ENCODE assay signal across 15 cellular contexts in genomic region chr3:16494906-16495580, GRCh38. TPM values are rescaled to one million over a fixed set of nuclear protein-coding genes. Genes with fewer than 3 reads are reported as not detected.
A peak's percentile ranks its signal among the peaks of the same experiment; 100 is the strongest.
DNase-seq lines count a peak whose midpoint lies in the region; ATAC-seq, FAIRE-seq and TF ChIP-seq lines count a peak whose summit lies in the region.
"Had no signal": no experiment of that assay in that cellular context is flagged by ENCODE, and none has a peak within 500 bp of the region (broad histone marks: within the 10 kb centered on the region; RNA-seq: fewer than 3 reads in every experiment).

No MANE protein-coding gene starts in this region.

- no peak for FAIRE-seq in frontal cortex (lab: Jason Lieb, UNC)

- in situ Hi-C loops in IMR-90 (cut with MboI; ENCODE audit: low sequenced_read_pairs), result no loop called here

- H2BK15ac ChIP-seq in IMR-90 (ENCODE audit: low read depth, low read length), result no peak overlapping the region

- no peaks in the 10 kb centered on the region for H3K27me3 ChIP-seq in CD4-positive, alpha-beta T cell (ENCODE audit: control insufficient read depth, insufficient read depth, low read length)
- no peaks in the 10 kb centered on the region for H3K27me3 ChIP-seq in IMR-90 (ENCODE audit: control insufficient read depth, insufficient read depth, low read length)
- H3K27me3 ChIP-seq in ascending aorta, result no peaks in the 10 kb centered on the region
- H3K27me3 ChIP-seq in naive thymus-derived CD4-positive, alpha-beta T cell (ENCODE audit: control insufficient read depth in 2 of 2, insufficient read depth in 2 of 2, low read length in 2 of 2), result no peaks in the 10 kb centered on the region
- no peaks in the 10 kb centered on the region for H3K27me3 ChIP-seq in tibial artery
- H3K27me3 ChIP-seq: brain microvascular endothelial cell, heart right ventricle had no signal

- 0 out of 2 replicates have a peak overlapping the region, but pooled peaks have one; percentile 23 for H3K4ac ChIP-seq in IMR-90 (ENCODE audit: low read depth, low read length)

- H3K9me3 ChIP-seq in CD4-positive, alpha-beta T cell (ENCODE audit: control insufficient read depth, low read length), result no peaks in the 10 kb centered on the region
- H3K9me3 ChIP-seq in IMR-90 (ENCODE audit: control insufficient read depth, insufficient read depth, low read length) (no peaks in the 10 kb centered on the region), ascending aorta (no peaks in the 10 kb centered on the region), tibial artery (no peaks in the 10 kb centered on the region)
- no peaks in the 10 kb centered on the region for H3K9me3 ChIP-seq in naive thymus-derived CD4-positive, alpha-beta T cell (ENCODE audit: control insufficient read depth in 2 of 3, low read length in 3 of 3)

- H3K27ac Mint-ChIP-seq in CD4-positive, alpha-beta T cell, result peak overlapping the region; percentile 58
- peak overlapping the region; percentile 20 to 87 (median 60) for H3K27ac Mint-ChIP-seq in naive thymus-derived CD4-positive, alpha-beta T cell
- H3K27ac Mint-ChIP-seq in progenitor cell of endocrine pancreas, result no peak overlapping the region

- no peak overlapping the region for H2AK9ac ChIP-seq in IMR-90 (replicated peaks; ENCODE audit: low read depth, low read length, poor library complexity)

- no peaks in the 10 kb centered on the region for H3K27me3 Mint-ChIP-seq in CD4-positive, alpha-beta T cell
- H3K27me3 Mint-ChIP-seq in naive thymus-derived CD4-positive, alpha-beta T cell, result no peaks in the 10 kb centered on the region
- peaks cover 42% of the 10 kb centered on the region for H3K27me3 Mint-ChIP-seq in progenitor cell of endocrine pancreas

- peak overlapping the region; percentile 45 for H2AK5ac ChIP-seq in IMR-90 (ENCODE audit: low read depth, low read length)

- H3K9ac ChIP-seq in IMR-90 (ENCODE audit: low read depth, low read length), result no peak overlapping the region
- H3K9ac ChIP-seq: KMS-11 had no signal

- H3K56ac ChIP-seq in IMR-90 (ENCODE audit: extremely low read depth, insufficient read depth, low read length), result no peak overlapping the region

- H3K4me1 ChIP-seq in IMR-90 (ENCODE audit: control insufficient read depth, insufficient read depth, low read length) (peaks cover 11% of the 10 kb centered on the region), ascending aorta (peaks cover 0 to 17% of the 10 kb centered on the region in 2 donors), tibial artery (peaks cover 0 to 33% (median 13%) of the 10 kb centered on the region in 4 donors)
- peaks cover 40 to 41% of the 10 kb centered on the region in 2 donors for H3K4me1 ChIP-seq in naive thymus-derived CD4-positive, alpha-beta T cell (ENCODE audit: control insufficient read depth in 2 of 2, insufficient read depth in 2 of 2, low read length in 2 of 2)

- no CpG with 5 or more reads among the region's 9 CpGs for WGBS in IMR-90 (ENCODE audit: extremely low coverage in 2 of 2, insufficient read length in 1 of 2), 2 experiments

- no peak for TF ChIP-seq CTCF in CD4-positive, alpha-beta T cell (IDR thresholded peaks at IDR 0.05)
- TF ChIP-seq CTCF in IMR-90 (conservative IDR thresholded peaks at IDR 0.05; ENCODE audit: low read depth, low read length) (no peak), ascending aorta (IDR thresholded peaks at IDR 0.05) (no peak), progenitor cell of endocrine pancreas (IDR thresholded peaks at IDR 0.05; ENCODE audit: unreplicated experiment) (no peak), tibial artery (IDR thresholded peaks at IDR 0.05) (no peak)

- H3K36me3 Mint-ChIP-seq in CD4-positive, alpha-beta T cell (ENCODE audit: low read depth), result peaks cover 52% of the 10 kb centered on the region
- H3K36me3 Mint-ChIP-seq in naive thymus-derived CD4-positive, alpha-beta T cell, result peaks cover 21 to 41% (median 32%) of the 10 kb centered on the region in 5 donors
- no peaks in the 10 kb centered on the region for H3K36me3 Mint-ChIP-seq in progenitor cell of endocrine pancreas (ENCODE audit: insufficient read depth)

- H2BK20ac ChIP-seq in IMR-90 (ENCODE audit: low read depth, low read length), result no peak overlapping the region

- 0 out of 4 replicates have a peak overlapping the region, but pooled peaks of 1 of the 2 experiments have one; percentile 4 for H4K8ac ChIP-seq in IMR-90 (ENCODE audit: low read depth in 2 of 2, low read length in 2 of 2)

- peaks cover 57% of the 10 kb centered on the region; the same call in 1 of the 2 replicates for H4K20me1 ChIP-seq in IMR-90 (ENCODE audit: insufficient read depth, low read length)

- H3K36me3 ChIP-seq in IMR-90 (ENCODE audit: control insufficient read depth, insufficient read depth, low read length), result peaks cover 21% of the 10 kb centered on the region
- H3K36me3 ChIP-seq in ascending aorta, result peaks cover 5 to 18% of the 10 kb centered on the region in 2 donors
- H3K36me3 ChIP-seq in naive thymus-derived CD4-positive, alpha-beta T cell (ENCODE audit: control insufficient read depth in 2 of 3, insufficient read depth in 3 of 3, low read length in 3 of 3), result peaks cover 6 to 27% (median 8%) of the 10 kb centered on the region in 3 experiments
- peaks cover 4 to 12% (median 6%) of the 10 kb centered on the region in 3 donors for H3K36me3 ChIP-seq in tibial artery

- no peak for ATAC-seq in CD4-positive, alpha-beta T cell (ENCODE audit: poor library complexity)
- ATAC-seq in IMR-90 (ENCODE audit: low read depth), result peak; percentile 24
- ATAC-seq in naive thymus-derived CD4-positive, alpha-beta T cell, result no peak
- ATAC-seq: stimulated activated naive CD8-positive, alpha-beta T cell treated with anti-CD3 and anti-CD28 coated beads, Interleukin-15, Interleukin-2, amounts not matched to agents 100 U/mL and 50 U/mL, for 24 hours had no signal

- no peak overlapping the region for H2AFZ ChIP-seq in IMR-90 (replicated peaks; ENCODE audit: low read length, poor library complexity)

- DNase-seq in CD4-positive, alpha-beta T cell, result no peak
- DNase-seq in IMR-90 (no peak), ascending aorta (ENCODE audit: low spot score in 2 of 2) (no peak), frontal cortex (ENCODE audit: low spot score in 2 of 2) (no peak), progenitor cell of endocrine pancreas (ENCODE audit: low spot score, unreplicated experiment) (no peak), tibial artery (no peak)
- DNase-seq in naive thymus-derived CD4-positive, alpha-beta T cell, result no peak
- no peak for DNase-seq in stimulated activated CD8-positive, alpha-beta memory T cell treated with anti-CD3 and anti-CD28 coated beads, Interleukin-4, amount 100 ng/mL, for 48 hours
- DNase-seq: brain microvascular endothelial cell; heart right ventricle; NCI-H1694 treated with DMSO at 0.1 percent for 48 hours; NCI-H748 treated with DMSO at 0.1 percent for 48 hours; posterior cingulate gyrus; stimulated activated naive CD8-positive, alpha-beta T cell treated with anti-CD3 and anti-CD28 coated beads, Interleukin-15, Interleukin-2, amounts not matched to agents 100 U/mL and 50 U/mL, for 24 hours had no signal

- H2BK5ac ChIP-seq in IMR-90 (ENCODE audit: low read depth, low read length, poor library complexity, severe bottlenecking), result no peak overlapping the region

- no peak overlapping the region for H3K4me2 ChIP-seq in IMR-90 (ENCODE audit: low read depth, low read length)
- H3K4me2 ChIP-seq: KMS-11 had no signal

- peaks cover 57 to 89% of the 10 kb centered on the region in 2 experiments for H3K79me1 ChIP-seq in IMR-90 (ENCODE audit: low read depth in 1 of 2, low read length in 2 of 2)

- dilution Hi-C loops in IMR-90 (cut with HindIII; ENCODE audit: low sequenced_read_pairs, unreplicated experiment), result no loop called here

- CTCF ChIA-PET in CD4-positive, alpha-beta T cell (lab: Charles Lee), result interaction anchor here (1.2 kb wide), 1 partner anchor 17 kb away, joined by 4 read pairs; no protein-coding TSS in a partner anchor
- CTCF ChIA-PET in IMR-90 (lab: Yijun Ruan, JAX), result no interaction called here
- CTCF ChIA-PET in naive thymus-derived CD4-positive, alpha-beta T cell (lab: Charles Lee), result interaction anchor here (0.6 to 1.8 kb wide), 4 partner anchors 29 to 206 kb away, joined by 3 to 6 read pairs (median 4); no protein-coding TSS in a partner anchor

- no peak overlapping the region for H3K4me3 ChIP-seq in IMR-90 (ENCODE audit: insufficient read depth, low read depth, low read length)
- H3K4me3 ChIP-seq in ascending aorta, result peak overlapping the region in 1 of 2 donors; percentile 32
- H3K4me3 ChIP-seq in naive thymus-derived CD4-positive, alpha-beta T cell (ENCODE audit: low read length), result no peak overlapping the region
- no peak overlapping the region for H3K4me3 ChIP-seq in tibial artery

- H3K18ac ChIP-seq in IMR-90 (ENCODE audit: low read depth, low read length), result no peak overlapping the region

- peaks cover 66% of the 10 kb centered on the region for H3K4me1 Mint-ChIP-seq in CD4-positive, alpha-beta T cell (ENCODE audit: low read depth)
- peaks cover 52 to 74% (median 65%) of the 10 kb centered on the region in 7 donors for H3K4me1 Mint-ChIP-seq in naive thymus-derived CD4-positive, alpha-beta T cell
- peaks cover 2% of the 10 kb centered on the region for H3K4me1 Mint-ChIP-seq in progenitor cell of endocrine pancreas (ENCODE audit: low read depth)

- BruUV-seq in IMR-90 (replicated peaks; lab: Mats Ljungman, UMichigan), result no TSS peak

- H4K91ac ChIP-seq in IMR-90 (ENCODE audit: insufficient read depth, low read depth, low read length), result no peak overlapping the region; the same call in 1 of the 2 replicates

- H3K4me3 Mint-ChIP-seq in CD4-positive, alpha-beta T cell, result no peak overlapping the region
- peak overlapping the region in 8 of 10 donors; percentile 9 to 71 (median 31) for H3K4me3 Mint-ChIP-seq in naive thymus-derived CD4-positive, alpha-beta T cell
- H3K4me3 Mint-ChIP-seq in progenitor cell of endocrine pancreas (ENCODE audit: low read depth), result no peak overlapping the region

- H3K9me1 ChIP-seq in IMR-90 (ENCODE audit: insufficient read depth, low read length), result peaks cover 17% of the 10 kb centered on the region

- H3K27ac ChIP-seq in CD4-positive, alpha-beta T cell (ENCODE audit: low read depth, low read length), result no peak overlapping the region
- H3K27ac ChIP-seq in IMR-90 (ENCODE audit: insufficient read depth, low read length), result no peak overlapping the region
- H3K27ac ChIP-seq in ascending aorta, result peak overlapping the region; percentile 17 to 41
- H3K27ac ChIP-seq in naive thymus-derived CD4-positive, alpha-beta T cell (ENCODE audit: low read depth, low read length), result no peak overlapping the region
- peak overlapping the region in 1 of 2 donors; percentile 45 for H3K27ac ChIP-seq in tibial artery
- H3K27ac ChIP-seq: brain microvascular endothelial cell, KMS-11 had no signal

- no peak for TF ChIP-seq RAD21 in IMR-90 (IDR thresholded peaks at IDR 0.05; ENCODE audit: low read length)

- H3K14ac ChIP-seq in IMR-90 (replicated peaks; ENCODE audit: low read depth, low read length), result peak overlapping the region; percentile 48; the same call in 1 of the 2 replicates

- no peak overlapping the region for H4K5ac ChIP-seq in IMR-90 (ENCODE audit: low read depth, low read length)

- H3K23ac ChIP-seq in IMR-90 (ENCODE audit: low read depth, low read length), result peak overlapping the region; percentile 55; the same call in 1 of the 2 replicates

- TF ChIP-seq POLR2A in IMR-90 (IDR thresholded peaks at IDR 0.05; ENCODE audit: low read depth, low read length), result no peak

- H3K9me3 Mint-ChIP-seq in CD4-positive, alpha-beta T cell, result no peaks in the 10 kb centered on the region
- H3K9me3 Mint-ChIP-seq in naive thymus-derived CD4-positive, alpha-beta T cell, result peaks cover 0 to 5% (median 0%) of the 10 kb centered on the region in 11 donors
- H3K9me3 Mint-ChIP-seq in progenitor cell of endocrine pancreas (ENCODE audit: low read depth), result peaks cover 7% of the 10 kb centered on the region

- intact Hi-C loops in CD4-positive, alpha-beta T cell (cut with DNase I, micrococcal nuclease), result no loop called here
- intact Hi-C loops in IMR-90 (cut with micrococcal nuclease), result no loop called here
- intact Hi-C loops in ascending aorta (cut with DNase I), result no loop called here
- intact Hi-C loops in naive thymus-derived CD4-positive, alpha-beta T cell (cut with micrococcal nuclease), result no loop called here
- intact Hi-C loops in tibial artery (cut with DNase I; ENCODE audit: low total_unique reads), result no loop called here

- H2BK120ac ChIP-seq in IMR-90 (ENCODE audit: low read depth, low read length), result no peak overlapping the region

- POLR2A ChIA-PET in CD4-positive, alpha-beta T cell (lab: Charles Lee), result interaction anchor here (0.6 to 4.2 kb wide), 5 partner anchors 12 to 56 kb away, joined by 3 to 38 read pairs (median 5); no protein-coding TSS in a partner anchor
- POLR2A ChIA-PET in IMR-90 (lab: Charles Lee; ENCODE audit: unreplicated experiment), result no interaction called here
- POLR2A ChIA-PET in naive thymus-derived CD4-positive, alpha-beta T cell (lab: Charles Lee), result interaction anchor here (1.4 to 2.8 kb wide), 4 partner anchors 8 to 21 kb away, joined by 4 to 29 read pairs (median 8); no protein-coding TSS in a partner anchor

RNA-seq across cellular contexts. Expression of gene RFTN1, which starts 18.5 kb away (rescaled TPM):
- total RNA-seq in CD4-positive, alpha-beta T cell, result 10 to 100 TPM; 55.7 to 56.4 TPM
- total RNA-seq in IMR-90 (2012; rRNA removed) (52.0 and 52.2 TPM in 2 replicates), ascending aorta (72.6 TPM), frontal cortex (11.0 TPM), progenitor cell of endocrine pancreas (0.73 and 0.96 TPM in 2 replicates)
- polyA plus RNA-seq in IMR-90 (2012; rRNA removed), result 44.8 and 45.0 TPM in 2 replicates
- 37.9 and 67.2 TPM in 2 replicates for polyA plus RNA-seq in IMR-90 (2012; cell fraction: cytosol; rRNA removed)
- polyA plus RNA-seq in IMR-90 (2012; cell fraction: nucleus; rRNA removed; ENCODE audit: low replicate concordance), result 19.1 and 28.3 TPM in 2 replicates
- total RNA-seq in naive thymus-derived CD4-positive, alpha-beta T cell, result 10 to 100 TPM; 51.1 to 68.8 (median 61.5) TPM
- polyA plus RNA-seq in naive thymus-derived CD4-positive, alpha-beta T cell, result 10 to 100 TPM; 44.8 to 53.2 TPM

Comparison
In these comparisons a context has a peak if more than half of its experiments do, and no peak if none do; other contexts are left out.
1. H3K27ac ChIP-seq: peak in ascending aorta (2 of 2); none in CD4-positive, alpha-beta T cell (single experiment), IMR-90 (single experiment) and naive thymus-derived CD4-positive, alpha-beta T cell (single experiment).
2. H3K4me3 Mint-ChIP-seq: peak in naive thymus-derived CD4-positive, alpha-beta T cell (8 of 10); none in CD4-positive, alpha-beta T cell (single experiment) and progenitor cell of endocrine pancreas (single experiment).